ENCODE assay signal across 20 cellular contexts in genomic region chr13:73287871-73288270, GRCh38.
"Had no signal": no experiment of that assay in that cellular context is flagged by ENCODE, and none has a peak within 500 bp of the region (broad histone marks: within the 10 kb centered on the region; RNA-seq: fewer than 3 reads in every experiment).

No MANE protein-coding gene starts in this region.

- H3K9me3 ChIP-seq: adrenal gland, body of pancreas, gastrocnemius medialis, suprapubic skin, tibial artery had no signal

- H3K4me1 ChIP-seq: adrenal gland, body of pancreas, gastrocnemius medialis, tibial artery had no signal

- H3K4me3 ChIP-seq: adrenal gland, body of pancreas, gastrocnemius medialis, suprapubic skin, tibial artery had no signal

- DNase-seq: activated CD4-positive, alpha-beta T cell treated with anti-CD3 and anti-CD28 coated beads for 4 hours; activated CD4-positive, alpha-beta T cell treated with anti-CD3 and anti-CD28 coated beads, Interleukin-2, amount 50 U/mL, for 48 hours; activated CD8-positive, alpha-beta memory T cell treated with anti-CD3 and anti-CD28 coated beads for 24 hours; activated effector memory CD4-positive, alpha-beta T cell treated with Interleukin-2 at 50 U/mL for 16 hours; activated naive CD4-positive, alpha-beta T cell treated with anti-CD3 and anti-CD28 coated beads for 36 hours; activated naive CD8-positive, alpha-beta T cell treated with anti-CD3 and anti-CD28 coated beads for 36 hours; adrenal gland; aorta; body of pancreas; endodermal cell; gastrocnemius medialis; glutamatergic neuron; left ventricle myocardium superior; right cardiac atrium; stimulated activated CD4-positive, alpha-beta T cell treated with anti-CD3 and anti-CD28 coated beads, Interleukin-15, amount 100 ng/mL, for 24 hours; stimulated activated CD4-positive, alpha-beta T cell treated with anti-CD3 and anti-CD28 coated beads, Interleukin-2, amount 100 ng/mL, for 24 hours; stimulated activated naive B cell treated with anti-CD40 and anti-IgM and Interleukin-4, amounts not matched to agents 10 μg/mL and 1 μg/mL and 100 μg/mL, for 72 hours; T-cell; tibial artery had no signal

- H3K36me3 ChIP-seq: adrenal gland, gastrocnemius medialis, suprapubic skin, tibial artery had no signal

- H3K27me3 ChIP-seq: adrenal gland, body of pancreas, gastrocnemius medialis, suprapubic skin, tibial artery had no signal

- ATAC-seq: body of pancreas; gastrocnemius medialis; left ventricle myocardium superior; right cardiac atrium; stimulated activated naive B cell treated with anti-CD40 and anti-IgM and Interleukin-4, amounts not matched to agents 10 μg/mL and 1 μg/mL and 100 μg/mL, for 72 hours; T-cell had no signal

- H3K27ac ChIP-seq: adrenal gland, body of pancreas, gastrocnemius medialis, tibial artery had no signal
